In genomic region chr17:1003972-1004768, GRCh38 we compare ENCODE assay signal across 2 cellular contexts.
TF ChIP-seq lines count a peak whose summit lies in the region.

No MANE protein-coding gene starts in this region.

TF ChIP-seq in GM23338, 12 proteins besides CTCF, POLR2A, EP300 and RAD21:
- no peak for TF ChIP-seq ZNF462 (CRISPR knock-in tag; IDR thresholded peaks at IDR 0.05)

TF ChIP-seq in WTC11, 78 proteins besides CTCF, POLR2A, EP300 and RAD21 (continued from another document):
- TF ChIP-seq ARID4B (CRISPR knock-in tag; IDR thresholded peaks at IDR 0.05; ENCODE audit: borderline replicate concordance), result no peak
- TF ChIP-seq CREB1 (CRISPR knock-in tag; IDR thresholded peaks at IDR 0.05), result no peak
- no peak for TF ChIP-seq ZNF219 (CRISPR knock-in tag; IDR thresholded peaks at IDR 0.05; ENCODE audit: borderline replicate concordance)
- TF ChIP-seq TEAD4 (CRISPR knock-in tag; IDR thresholded peaks at IDR 0.05), result no peak
- no peak for TF ChIP-seq ESRRA (CRISPR knock-in tag; IDR thresholded peaks at IDR 0.05; ENCODE audit: borderline replicate concordance)
- no peak for TF ChIP-seq IRF2 (CRISPR knock-in tag; IDR thresholded peaks at IDR 0.05; ENCODE audit: borderline replicate concordance, low read depth)
- TF ChIP-seq TCF7 (CRISPR knock-in tag; IDR thresholded peaks at IDR 0.05; ENCODE audit: low read depth), result no peak
